8 cellular contexts compared by ENCODE assay signal in genomic region chr1:205354259-205354904, GRCh38.
DNase-seq lines count a peak whose midpoint lies in the region; ATAC-seq and TF ChIP-seq lines count a peak whose summit lies in the region.

No MANE protein-coding gene starts in this region.

- peaks cover 0 to 2% of the 10 kb centered on the region in 2 donors for H3K27me3 ChIP-seq in duodenal mucosa (ENCODE audit: control insufficient read depth in 1 of 2, insufficient read depth in 2 of 2, low read length in 2 of 2)

- H3K4me3 ChIP-seq in duodenal mucosa (ENCODE audit: low read depth in 1 of 2, low read length in 2 of 2) = no peak overlapping the region

- H3K36me3 ChIP-seq in duodenal mucosa (ENCODE audit: control insufficient read depth in 1 of 2, insufficient read depth in 2 of 2, low read length in 2 of 2) = no peaks in the 10 kb centered on the region

- H3K27ac ChIP-seq in 22Rv1 = peak overlapping the region; percentile 3; the same call in 1 of the 2 replicates
- peak overlapping the region; percentile 33 for H3K27ac ChIP-seq in duodenal mucosa (ENCODE audit: low read depth, low read length)

- TF ChIP-seq CTCF in 22Rv1 (IDR thresholded peaks at IDR 0.05) (peak; percentile 98), GM13977 (IDR thresholded peaks at IDR 0.05; ENCODE audit: extremely low read depth, insufficient read depth, missing control alignments) (peak; percentile 84)

- H3K9me3 ChIP-seq in duodenal mucosa (ENCODE audit: control insufficient read depth in 1 of 2, low read length in 2 of 2) = no peaks in the 10 kb centered on the region

- DNase-seq in GM13977 (ENCODE audit: low spot score) (peak; percentile 65), NCI-H510A (lab: John Stamatoyannopoulos, UW) (peak; percentile 26), middle frontal gyrus (ENCODE audit: extremely low spot score, low spot score) (peak; percentile 63)
- peak; percentile 58 for DNase-seq in activated CD4-positive, alpha-beta T cell treated with anti-CD3 and anti-CD28 coated beads, Interleukin-2, amount 50 U/mL, for 1 hour
- DNase-seq in stimulated activated naive CD4-positive, alpha-beta T cell treated with Interleukin-2 at 50 U/mL for 16 hours (lab: John Stamatoyannopoulos, UW) = peak; percentile 46

- peaks cover 15 to 29% of the 10 kb centered on the region in 2 donors for H3K4me1 ChIP-seq in duodenal mucosa (ENCODE audit: control insufficient read depth in 1 of 2, insufficient read depth in 2 of 2, low read length in 2 of 2)

- H3K9ac ChIP-seq in duodenal mucosa (ENCODE audit: low read depth in 1 of 2, low read length in 2 of 2) = no peak overlapping the region

- in situ Hi-C loops in GM13977 (cut with MboI; ENCODE audit: low pct_unique_long_range_greater_than_20kb, low sequenced_read_pairs, unreplicated experiment) = no loop called here

- no peak for ATAC-seq in HG02884 (IDR thresholded peaks at IDR 0.05; ENCODE audit: unreplicated experiment)
